ENCODE assay signal across 8 cellular contexts in genomic region chr14:91835197-91835919, GRCh38. TPM values are rescaled to one million over a fixed set of nuclear protein-coding genes. Genes with fewer than 3 reads are reported as not detected.
A peak's percentile ranks its signal among the peaks of the same experiment; 100 is the strongest.
DNase-seq lines count a peak whose midpoint lies in the region; ATAC-seq, FAIRE-seq and TF ChIP-seq lines count a peak whose summit lies in the region.

No MANE protein-coding gene starts in this region.

- FAIRE-seq in keratinocyte (lab: Jason Lieb, UNC) = no peak

- TF ChIP-seq CTCF in WTC11 (IDR thresholded peaks at IDR 0.05) (no peak), keratinocyte (optimal IDR thresholded peaks at IDR 0.05 in 1 of 3, IDR thresholded peaks at IDR 0.05 in 1 of 3, conservative IDR thresholded peaks at IDR 0.05 in 1 of 3; ENCODE audit: extremely low read depth in 1 of 3, insufficient read depth in 2 of 3, low read length in 3 of 3) (no peak), tibial artery (IDR thresholded peaks at IDR 0.05) (no peak)

- peak; percentile 9 for ATAC-seq in GM18867 (IDR thresholded peaks at IDR 0.05; ENCODE audit: unreplicated experiment)
- peak; percentile 36 for ATAC-seq in HG02610 (IDR thresholded peaks at IDR 0.05; ENCODE audit: unreplicated experiment)
- no peak for ATAC-seq in WTC11

- no peaks in the 10 kb centered on the region for H3K36me3 Mint-ChIP-seq in WTC11

- DNase-seq in WTC11 (ENCODE audit: low spot score) = no peak
- no peak for DNase-seq in keratinocyte (ENCODE audit: low read depth, low spot score)
- DNase-seq in tibial artery = no peak
- DNase-seq in NK-92 treated with Interleukin-12 subunit alpha and Interleukin-12 subunit beta, amount 100 ng/mL, for 24 hours (lab: John Stamatoyannopoulos, UW) = no peak
- DNase-seq in NOMO-1 treated with dmso at 0.1 percent for 144 hours (lab: John Stamatoyannopoulos, UW; ENCODE audit: unreplicated experiment) = no peak
- DNase-seq in GF-D8 (lab: John Stamatoyannopoulos, UW) = no peak

- H3K79me2 ChIP-seq in keratinocyte (ENCODE audit: control insufficient read depth, insufficient read depth, low read length) = peaks cover 19% of the 10 kb centered on the region

- no peaks in the 10 kb centered on the region for H3K9me1 ChIP-seq in keratinocyte (ENCODE audit: control insufficient read depth, extremely low read depth, insufficient read depth, low read length)

- peak overlapping the region; percentile 53 to 85 (median 84) for H3K4me3 ChIP-seq in keratinocyte (ENCODE audit: control insufficient read depth in 2 of 3, extremely low read depth in 1 of 3, insufficient read depth in 2 of 3, low read depth in 1 of 3, low read length in 3 of 3)
- H3K4me3 ChIP-seq in tibial artery = peak overlapping the region; percentile 74 to 92

- H3K36me3 ChIP-seq in keratinocyte (ENCODE audit: control insufficient read depth in 2 of 2, extremely low read depth in 1 of 2, insufficient read depth in 2 of 2, low read length in 2 of 2) (no peaks in the 10 kb centered on the region), tibial artery (no peaks in the 10 kb centered on the region)

- H3K4me1 Mint-ChIP-seq in WTC11 = peaks cover 46% of the 10 kb centered on the region

- H3K4me2 ChIP-seq in keratinocyte (ENCODE audit: control insufficient read depth, extremely low read depth, insufficient read depth, low read depth, low read length) = peak overlapping the region; percentile 81

- H3K9me3 Mint-ChIP-seq in WTC11 = no peaks in the 10 kb centered on the region

- POLR2A ChIA-PET in WTC11 (lab: Charles Lee) = no interaction called here

- peaks cover 4% of the 10 kb centered on the region; the same call in 1 of the 2 replicates for H3K27me3 Mint-ChIP-seq in WTC11 (ENCODE audit: low read depth)

- CTCF ChIA-PET in WTC11 (lab: Charles Lee) = interaction anchor here (0.7 to 1.3 kb wide), 4 partner anchors 11 to 60 kb away, joined by 3 to 4 read pairs (median 3); no protein-coding TSS in a partner anchor

- H3K4me3 Mint-ChIP-seq in WTC11 = peak overlapping the region; percentile 81

- H3K27ac ChIP-seq in keratinocyte (ENCODE audit: control insufficient read depth, insufficient read depth, low read length) = peak overlapping the region; percentile 52
- peak overlapping the region; percentile 95 to 97 for H3K27ac ChIP-seq in tibial artery

- intact Hi-C loops in tibial artery (cut with DNase I; ENCODE audit: low total_unique reads) = no loop called here

- no peak overlapping the region for H3K27ac Mint-ChIP-seq in WTC11

- no peaks in the 10 kb centered on the region for H3K27me3 ChIP-seq in keratinocyte (ENCODE audit: control insufficient read depth, extremely low read depth, insufficient read depth, low read length)
- H3K27me3 ChIP-seq in tibial artery = no peaks in the 10 kb centered on the region

- dilution Hi-C loops in keratinocyte (cut with MboI; ENCODE audit: extremely low pct_ligation_motif_present, low sequenced_read_pairs) = no loop called here

- H4K20me1 ChIP-seq in keratinocyte (ENCODE audit: control insufficient read depth, extremely low read depth, insufficient read depth, low read length) = no peaks in the 10 kb centered on the region

- no peaks in the 10 kb centered on the region for H3K9me3 ChIP-seq in keratinocyte (ENCODE audit: control insufficient read depth, low read depth, low read length)
- H3K9me3 ChIP-seq in tibial artery = no peaks in the 10 kb centered on the region

- peak overlapping the region; percentile 87 for H3K9ac ChIP-seq in keratinocyte (ENCODE audit: control insufficient read depth, extremely low read depth, insufficient read depth, low read length)

- H2AFZ ChIP-seq in keratinocyte (ENCODE audit: control insufficient read depth, low read length) = peak overlapping the region; percentile 21

- H3K4me1 ChIP-seq in keratinocyte (ENCODE audit: control insufficient read depth, extremely low read depth, insufficient read depth, low read length) (peaks cover 10% of the 10 kb centered on the region), tibial artery (peaks cover 0 to 47% (median 12%) of the 10 kb centered on the region in 4 donors)

TF ChIP-seq in WTC11, 78 proteins besides CTCF, POLR2A, EP300 and RAD21:
- TF ChIP-seq ZNF121 (CRISPR knock-in tag; IDR thresholded peaks at IDR 0.05) (no peak), PREB (CRISPR knock-in tag; IDR thresholded peaks at IDR 0.05; ENCODE audit: borderline replicate concordance) (no peak), TEAD1 (CRISPR knock-in tag; IDR thresholded peaks at IDR 0.05) (no peak)

RNA-seq across cellular contexts. Expression of gene TC2N, which starts 32.0 kb away (rescaled TPM):
- total RNA-seq in WTC11 (2021) = 29.3 to 33.0 TPM (median 29.6 TPM) in 3 replicates
- polyA plus RNA-seq in keratinocyte = 12.5 to 22.6 TPM (median 15.6 TPM) in 3 replicates
- 6.7 TPM for polyA plus RNA-seq in keratinocyte (2011; ENCODE audit: low read depth)
- 9.8 and 18.4 TPM in 2 replicates for polyA plus RNA-seq in keratinocyte (2011; cell fraction: cytosol; rRNA removed)
- 14.5 and 17.9 TPM in 2 replicates for polyA plus RNA-seq in keratinocyte (2011; cell fraction: nucleus; rRNA removed)
- 6.5 and 13.3 TPM in 2 replicates for polyA plus RNA-seq in keratinocyte (2012; ENCODE audit: low replicate concordance)
- polyA minus RNA-seq in keratinocyte = 8.6 to 23.9 TPM (median 13.8 TPM) in 3 replicates
- polyA minus RNA-seq in keratinocyte (2011; cell fraction: cytosol; rRNA and poly(A)+ RNA removed) = 11.1 TPM
- 13.1 and 27.1 TPM in 2 replicates for polyA minus RNA-seq in keratinocyte (2011; cell fraction: nucleus; rRNA and poly(A)+ RNA removed)
